ENCODE assay signal across 8 cellular contexts in the genomic region with DNA sequence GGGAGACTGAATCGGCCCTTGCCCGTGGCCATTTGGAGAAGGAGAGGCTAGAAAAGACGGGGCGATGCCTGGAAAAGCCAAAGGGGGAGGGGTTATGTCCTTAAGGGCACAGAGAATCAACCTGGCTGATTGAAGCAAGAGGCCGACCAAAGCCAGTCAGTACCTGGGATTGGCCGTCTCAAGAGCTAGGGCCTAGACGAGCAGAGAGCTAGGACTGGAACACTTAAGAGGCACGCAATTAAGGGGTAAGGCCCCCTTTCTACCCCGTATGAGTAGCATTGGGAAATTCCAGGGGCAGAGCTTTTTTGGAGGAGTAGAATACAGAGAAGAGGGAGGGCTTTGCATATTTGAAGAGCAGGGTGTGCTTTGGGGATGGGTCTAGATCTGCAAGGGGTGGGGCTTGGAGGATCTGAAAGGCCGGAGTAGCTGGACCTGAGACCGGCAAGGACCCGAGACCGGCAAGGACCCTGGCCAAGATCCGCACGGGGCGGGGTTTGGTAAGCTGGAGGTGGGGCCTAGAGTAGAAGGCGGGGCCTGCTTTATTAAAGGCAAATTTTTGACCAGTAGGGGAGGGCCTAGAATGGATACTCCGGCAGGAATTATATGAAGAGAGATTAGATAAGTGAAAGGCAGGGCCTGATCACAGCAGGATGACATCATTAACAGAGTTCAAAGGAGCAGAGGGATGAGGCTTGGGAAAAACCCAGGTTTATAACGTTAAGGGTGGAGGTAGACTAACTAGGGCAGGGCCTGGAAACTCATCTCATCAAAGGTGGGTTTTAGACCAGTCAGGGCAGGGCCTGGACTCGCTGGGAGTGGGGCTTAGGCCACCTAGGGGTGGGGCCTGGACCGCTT. TPM values are rescaled to one million over a fixed set of nuclear protein-coding genes. Genes with fewer than 3 reads are reported as not detected.
DNase-seq lines count a peak whose midpoint lies in the region; ATAC-seq and TF ChIP-seq lines count a peak whose summit lies in the region.

No MANE protein-coding gene starts in this region.

- no peaks in the 10 kb centered on the region for H3K9me3 ChIP-seq in heart left ventricle
- H3K9me3 ChIP-seq in iPS-20b (ENCODE audit: insufficient read depth, low read depth, low read length), result no peaks in the 10 kb centered on the region
- H3K9me3 ChIP-seq in upper lobe of right lung, result no peaks in the 10 kb centered on the region

- H3K4me3 Mint-ChIP-seq in activated T-helper 17 cell treated with anti-CD3 and anti-CD28 coated beads, Interleukin-2, amount 50 U/mL, for 72 hours, result peak overlapping the region; percentile 31

- intact Hi-C loops in heart left ventricle (cut with DNase I) (no loop called here), cardiac septum (cut with DNase I) (no loop called here), upper lobe of right lung (cut with DNase I) (no loop called here), sciatic nerve (cut with DNase I) (no loop called here)

- no peak for TF ChIP-seq POLR2A in heart left ventricle (IDR thresholded peaks at IDR 0.05)

- peak overlapping the region; percentile 80; the same call in 1 of the 2 replicates for H3K9ac ChIP-seq in iPS-20b (ENCODE audit: low read depth, low read length)

- H3K36me3 ChIP-seq in heart left ventricle (no peaks in the 10 kb centered on the region), iPS-20b (ENCODE audit: insufficient read depth, low read depth, low read length) (no peaks in the 10 kb centered on the region; the same call in 1 of the 2 replicates), upper lobe of right lung (no peaks in the 10 kb centered on the region)

- DNase-seq in heart left ventricle (no peak), cardiac septum (ENCODE audit: low spot score) (no peak), upper lobe of right lung (no peak), sciatic nerve (ENCODE audit: low spot score) (no peak), NCI-H510A (lab: John Stamatoyannopoulos, UW) (no peak)

- H3K36me3 Mint-ChIP-seq in activated T-helper 17 cell treated with anti-CD3 and anti-CD28 coated beads, Interleukin-2, amount 50 U/mL, for 72 hours (ENCODE audit: low read depth), result peaks cover 7% of the 10 kb centered on the region

- H3K27ac ChIP-seq in heart left ventricle (peak overlapping the region in 5 of 12 donors; percentile 9 to 56 (median 48)), iPS-20b (ENCODE audit: low read length) (peak overlapping the region; percentile 80), upper lobe of right lung (no peak overlapping the region)

- H3K4me3 ChIP-seq in heart left ventricle, result peak overlapping the region in 9 of 12 donors; percentile 22 to 51 (median 40)
- H3K4me3 ChIP-seq in iPS-20b (ENCODE audit: low read length), result peak overlapping the region; percentile 80
- H3K4me3 ChIP-seq in upper lobe of right lung, result peak overlapping the region; percentile 38

- whole genome bisulfite sequencing in heart left ventricle, 4 donors, result 26 to 39% (median 28%) methylated on average over 21 of the region's 21 CpGs

- H3K27ac Mint-ChIP-seq in activated T-helper 17 cell treated with anti-CD3 and anti-CD28 coated beads, Interleukin-2, amount 50 U/mL, for 72 hours, result no peak overlapping the region

- peaks cover 8% of the 10 kb centered on the region for H3K9me3 Mint-ChIP-seq in activated T-helper 17 cell treated with anti-CD3 and anti-CD28 coated beads, Interleukin-2, amount 50 U/mL, for 72 hours

- peaks cover 25 to 83% (median 55%) of the 10 kb centered on the region in 9 donors for H3K27me3 ChIP-seq in heart left ventricle
- H3K27me3 ChIP-seq in iPS-20b (ENCODE audit: insufficient read depth, low read length), result peaks cover 35% of the 10 kb centered on the region
- peaks cover 59% of the 10 kb centered on the region for H3K27me3 ChIP-seq in upper lobe of right lung

- H3K4me1 ChIP-seq in heart left ventricle (peaks cover 0 to 37% (median 14%) of the 10 kb centered on the region in 12 donors), iPS-20b (ENCODE audit: insufficient read depth, low read length) (peaks cover 3% of the 10 kb centered on the region; the same call in 1 of the 2 replicates), upper lobe of right lung (peaks cover 13% of the 10 kb centered on the region)

- H3K27me3 Mint-ChIP-seq in activated T-helper 17 cell treated with anti-CD3 and anti-CD28 coated beads, Interleukin-2, amount 50 U/mL, for 72 hours, result peaks cover 26% of the 10 kb centered on the region

- peak in 1 of 4 donors; percentile 6 for ATAC-seq in heart left ventricle
- no peak for ATAC-seq in activated T-helper 17 cell treated with anti-CD3 and anti-CD28 coated beads, Interleukin-2, amount 50 U/mL, for 72 hours (replicated peaks)
- ATAC-seq in upper lobe of right lung, result no peak
- ATAC-seq in sciatic nerve, result no peak
- no peak for ATAC-seq in GM18861 (IDR thresholded peaks at IDR 0.05; ENCODE audit: unreplicated experiment)

- peaks cover 11% of the 10 kb centered on the region for H3K4me1 Mint-ChIP-seq in activated T-helper 17 cell treated with anti-CD3 and anti-CD28 coated beads, Interleukin-2, amount 50 U/mL, for 72 hours

- TF ChIP-seq CTCF in heart left ventricle (IDR thresholded peaks at IDR 0.05) (no peak), upper lobe of right lung (IDR thresholded peaks at IDR 0.05) (no peak)

RNA-seq across cellular contexts. Expression of a gene that starts 10.7 kb away (rescaled TPM):
- total RNA-seq in heart left ventricle, result not detected
- not detected for polyA plus RNA-seq in heart left ventricle
- total RNA-seq in cardiac septum, result not detected
- total RNA-seq in activated T-helper 17 cell treated with anti-CD3 and anti-CD28 coated beads, Interleukin-2, amount 50 U/mL, for 72 hours, result not detected
- not detected for total RNA-seq in upper lobe of right lung
- not detected for total RNA-seq in sciatic nerve

RNA-seq across cellular contexts. Expression of a gene that starts 18.0 kb away (rescaled TPM):
- total RNA-seq in heart left ventricle (under 1 TPM in 5 of 9 donors, not detected in 4; 0.02 to 0.22 (median 0.10) TPM), cardiac septum (0.11 TPM), upper lobe of right lung (0.12 TPM), sciatic nerve (0.22 TPM)
- under 1 TPM; 0.06 to 0.15 TPM for polyA plus RNA-seq in heart left ventricle
- total RNA-seq in activated T-helper 17 cell treated with anti-CD3 and anti-CD28 coated beads, Interleukin-2, amount 50 U/mL, for 72 hours, result under 1 TPM in 1 of 2 donors, not detected in 1; 0.05 TPM
